In genomic region chr6:28408076-28408802, GRCh38 we compare ENCODE assay signal across 22 cellular contexts. TPM values are rescaled to one million over a fixed set of nuclear protein-coding genes. Genes with fewer than 3 reads are reported as not detected.
DNase-seq lines count a peak whose midpoint lies in the region; ATAC-seq and TF ChIP-seq lines count a peak whose summit lies in the region.
"Had no signal": no experiment of that assay in that cellular context is flagged by ENCODE, and none has a peak within 500 bp of the region (broad histone marks: within the 10 kb centered on the region; RNA-seq: fewer than 3 reads in every experiment).

No MANE protein-coding gene starts in this region.

- H3K27me3 ChIP-seq in thyroid gland, result no peaks in the 10 kb centered on the region

- H3K36me3 ChIP-seq in thyroid gland, result no peaks in the 10 kb centered on the region
- H3K36me3 ChIP-seq: suprapubic skin had no signal

- H3K27ac ChIP-seq in thyroid gland, result peak overlapping the region; percentile 43 to 76 (median 70)
- H3K27ac ChIP-seq: coronary artery, HL-60, suprapubic skin had no signal

- H3K9me3 Mint-ChIP-seq in activated naive CD4-positive, alpha-beta T cell treated with anti-CD3 and anti-CD28 coated beads for 36 hours, result no peaks in the 10 kb centered on the region
- H3K9me3 Mint-ChIP-seq in activated T-helper 2 cell treated with anti-CD3 and anti-CD28 coated beads, Interferon-gamma antibody, Interleukin-2, Interleukin-4, amounts not matched to agents 10 μg/mL and 5 μg/mL and 100 μg/mL, durations not matched to agents 14 hours and 24 hours and 36 hours, result peaks cover 4% of the 10 kb centered on the region
- peaks cover 6% of the 10 kb centered on the region for H3K9me3 Mint-ChIP-seq in activated CD8-positive, alpha-beta memory T cell treated with anti-CD3 and anti-CD28 coated beads, Interleukin-2, amount 10 ng/mL, durations not matched to agents 7 days and 5 days (ENCODE audit: low read depth)
- H3K9me3 Mint-ChIP-seq: activated naive CD4-positive, alpha-beta T cell treated with anti-CD3 and anti-CD28 coated beads, Interleukin-2, amount 50 U/mL, for 24 hours had no signal

- no peak for TF ChIP-seq POLR2A in thyroid gland (IDR thresholded peaks at IDR 0.05)

- peaks cover 0 to 15% of the 10 kb centered on the region in 2 donors for H3K4me1 ChIP-seq in thyroid gland
- H3K4me1 ChIP-seq: suprapubic skin had no signal

- no peak overlapping the region for H3K4me3 ChIP-seq in thyroid gland (replicated peaks in 1 of 3)
- H3K4me3 ChIP-seq: coronary artery, suprapubic skin had no signal

- H3K9me3 ChIP-seq in thyroid gland, result no peaks in the 10 kb centered on the region
- H3K9me3 ChIP-seq: suprapubic skin had no signal

- H3K27ac Mint-ChIP-seq in activated naive CD4-positive, alpha-beta T cell treated with anti-CD3 and anti-CD28 coated beads for 36 hours, result no peak overlapping the region
- peak overlapping the region; percentile 67 for H3K27ac Mint-ChIP-seq in activated T-helper 2 cell treated with anti-CD3 and anti-CD28 coated beads, Interferon-gamma antibody, Interleukin-2, Interleukin-4, amounts not matched to agents 10 μg/mL and 5 μg/mL and 100 μg/mL, durations not matched to agents 14 hours and 24 hours and 36 hours
- no peak overlapping the region for H3K27ac Mint-ChIP-seq in activated CD8-positive, alpha-beta memory T cell treated with anti-CD3 and anti-CD28 coated beads, Interleukin-2, amount 10 ng/mL, durations not matched to agents 7 days and 5 days
- H3K27ac Mint-ChIP-seq: activated naive CD4-positive, alpha-beta T cell treated with anti-CD3 and anti-CD28 coated beads, Interleukin-2, amount 50 U/mL, for 24 hours; brain; immature natural killer cell had no signal

- ATAC-seq in activated CD8-positive, alpha-beta memory T cell treated with anti-CD3 and anti-CD28 coated beads, Interleukin-2, amount 10 ng/mL, durations not matched to agents 7 days and 5 days, result no peak

- H3K4me3 Mint-ChIP-seq in activated naive CD4-positive, alpha-beta T cell treated with anti-CD3 and anti-CD28 coated beads for 36 hours, result no peak overlapping the region
- no peak overlapping the region for H3K4me3 Mint-ChIP-seq in activated T-helper 2 cell treated with anti-CD3 and anti-CD28 coated beads, Interferon-gamma antibody, Interleukin-2, Interleukin-4, amounts not matched to agents 10 μg/mL and 5 μg/mL and 100 μg/mL, durations not matched to agents 14 hours and 24 hours and 36 hours (ENCODE audit: low read depth)
- H3K4me3 Mint-ChIP-seq in activated CD8-positive, alpha-beta memory T cell treated with anti-CD3 and anti-CD28 coated beads, Interleukin-2, amount 10 ng/mL, durations not matched to agents 7 days and 5 days, result no peak overlapping the region
- H3K4me3 Mint-ChIP-seq: activated naive CD4-positive, alpha-beta T cell treated with anti-CD3 and anti-CD28 coated beads, Interleukin-2, amount 50 U/mL, for 24 hours; brain; immature natural killer cell had no signal

- peaks cover 20% of the 10 kb centered on the region for H3K4me1 Mint-ChIP-seq in activated naive CD4-positive, alpha-beta T cell treated with anti-CD3 and anti-CD28 coated beads for 36 hours (ENCODE audit: low read depth)
- peaks cover 21% of the 10 kb centered on the region for H3K4me1 Mint-ChIP-seq in activated T-helper 2 cell treated with anti-CD3 and anti-CD28 coated beads, Interferon-gamma antibody, Interleukin-2, Interleukin-4, amounts not matched to agents 10 μg/mL and 5 μg/mL and 100 μg/mL, durations not matched to agents 14 hours and 24 hours and 36 hours (ENCODE audit: low read depth)
- peaks cover 28% of the 10 kb centered on the region for H3K4me1 Mint-ChIP-seq in activated CD8-positive, alpha-beta memory T cell treated with anti-CD3 and anti-CD28 coated beads, Interleukin-2, amount 10 ng/mL, durations not matched to agents 7 days and 5 days
- H3K4me1 Mint-ChIP-seq: activated naive CD4-positive, alpha-beta T cell treated with anti-CD3 and anti-CD28 coated beads, Interleukin-2, amount 50 U/mL, for 24 hours; brain; immature natural killer cell had no signal

- TF ChIP-seq CTCF in thyroid gland (IDR thresholded peaks at IDR 0.05), result no peak

- 61 to 64% methylated on average over 5 of the region's 5 CpGs for WGBS in thyroid gland, 2 donors

- intact Hi-C loops in activated naive CD4-positive, alpha-beta T cell treated with anti-CD3 and anti-CD28 coated beads for 36 hours (cut with micrococcal nuclease), result loop anchor here (1.0 kb wide), 1 partner anchor 18 kb away; no protein-coding TSS in a partner anchor
- intact Hi-C loops in activated T-helper 2 cell treated with anti-CD3 and anti-CD28 coated beads, Interferon-gamma antibody, Interleukin-2, Interleukin-4, amounts not matched to agents 10 μg/mL and 5 μg/mL and 100 μg/mL, durations not matched to agents 14 hours and 24 hours and 36 hours (cut with micrococcal nuclease), result no loop called here
- intact Hi-C loops in thyroid gland (cut with DNase I), result no loop called here

- peak; percentile 29 for DNase-seq in activated naive CD4-positive, alpha-beta T cell treated with anti-CD3 and anti-CD28 coated beads for 36 hours
- no peak for DNase-seq in activated naive CD4-positive, alpha-beta T cell (lab: John Stamatoyannopoulos, UW)
- no peak for DNase-seq in activated T-helper 2 cell treated with anti-CD3 and anti-CD28 coated beads, Interferon-gamma antibody, Interleukin-2, Interleukin-4, amounts not matched to agents 10 μg/mL and 5 μg/mL and 100 μg/mL, durations not matched to agents 14 hours and 24 hours and 36 hours (ENCODE audit: low spot score)
- peak; percentile 17 for DNase-seq in fibroblast of peridontal ligament (ENCODE audit: extremely low read depth)
- DNase-seq in thyroid gland, result no peak
- no peak for DNase-seq in activated CD8-positive, alpha-beta memory T cell treated with anti-CD3 and anti-CD28 coated beads, Interleukin-2, amount 10 ng/mL, durations not matched to agents 7 days and 5 days
- DNase-seq in NCI-H2081 (lab: John Stamatoyannopoulos, UW), result no peak
- no peak for DNase-seq in COR-L47 (lab: John Stamatoyannopoulos, UW)
- DNase-seq: activated CD4-positive, CD25-positive, alpha-beta regulatory T cell; activated CD8-positive, alpha-beta memory T cell treated with anti-CD3 and anti-CD28 coated beads, Interleukin-2, amount 50 U/mL, for 48 hours; C1 segment of cervical spinal cord; immature natural killer cell; NCI-H1694 treated with DMSO at 0.1 percent for 48 hours; NCI-H748 treated with DMSO at 0.1 percent for 48 hours; nucleus accumbens; retina; T1000 had no signal

- H3K27me3 Mint-ChIP-seq in activated naive CD4-positive, alpha-beta T cell treated with anti-CD3 and anti-CD28 coated beads for 36 hours (ENCODE audit: low read depth), result peaks cover 44% of the 10 kb centered on the region
- H3K27me3 Mint-ChIP-seq in activated T-helper 2 cell treated with anti-CD3 and anti-CD28 coated beads, Interferon-gamma antibody, Interleukin-2, Interleukin-4, amounts not matched to agents 10 μg/mL and 5 μg/mL and 100 μg/mL, durations not matched to agents 14 hours and 24 hours and 36 hours (ENCODE audit: low read depth), result peaks cover 29% of the 10 kb centered on the region
- peaks cover 42% of the 10 kb centered on the region for H3K27me3 Mint-ChIP-seq in activated CD8-positive, alpha-beta memory T cell treated with anti-CD3 and anti-CD28 coated beads, Interleukin-2, amount 10 ng/mL, durations not matched to agents 7 days and 5 days

- H3K36me3 Mint-ChIP-seq in activated naive CD4-positive, alpha-beta T cell treated with anti-CD3 and anti-CD28 coated beads for 36 hours (ENCODE audit: low read depth), result peaks cover 1% of the 10 kb centered on the region
- H3K36me3 Mint-ChIP-seq in activated T-helper 2 cell treated with anti-CD3 and anti-CD28 coated beads, Interferon-gamma antibody, Interleukin-2, Interleukin-4, amounts not matched to agents 10 μg/mL and 5 μg/mL and 100 μg/mL, durations not matched to agents 14 hours and 24 hours and 36 hours (ENCODE audit: low read depth), result no peaks in the 10 kb centered on the region
- H3K36me3 Mint-ChIP-seq in activated CD8-positive, alpha-beta memory T cell treated with anti-CD3 and anti-CD28 coated beads, Interleukin-2, amount 10 ng/mL, durations not matched to agents 7 days and 5 days, result peaks cover 11% of the 10 kb centered on the region
- H3K36me3 Mint-ChIP-seq: immature natural killer cell had no signal

- CTCF ChIA-PET in activated naive CD4-positive, alpha-beta T cell treated with anti-CD3 and anti-CD28 coated beads for 36 hours (lab: Charles Lee), result no interaction called here
- CTCF ChIA-PET in activated CD8-positive, alpha-beta memory T cell treated with anti-CD3 and anti-CD28 coated beads, Interleukin-2, amount 10 ng/mL, durations not matched to agents 7 days and 5 days (lab: Charles Lee), result interaction anchor here (1.1 kb wide), 1 partner anchor 52 kb away, joined by 3 read pairs; no protein-coding TSS in a partner anchor

RNA-seq across cellular contexts. Expression of gene ZSCAN12, which starts 8.7 kb away (rescaled TPM):
- 1 to 10 TPM; 4.4 to 4.7 TPM for total RNA-seq in activated naive CD4-positive, alpha-beta T cell treated with anti-CD3 and anti-CD28 coated beads for 36 hours
- 5.3 and 5.7 TPM in 2 replicates for total RNA-seq in activated T-helper 2 cell treated with anti-CD3 and anti-CD28 coated beads, Interferon-gamma antibody, Interleukin-2, Interleukin-4, amounts not matched to agents 10 μg/mL and 5 μg/mL and 100 μg/mL, durations not matched to agents 14 hours and 24 hours and 36 hours
- 10 to 100 TPM in 2 of 4 donors, 1 to 10 TPM in 2; 8.1 to 13.3 (median 9.5) TPM for total RNA-seq in thyroid gland
- 1 to 10 TPM; 7.1 to 7.9 TPM for total RNA-seq in activated CD8-positive, alpha-beta memory T cell treated with anti-CD3 and anti-CD28 coated beads, Interleukin-2, amount 10 ng/mL, durations not matched to agents 7 days and 5 days

RNA-seq across cellular contexts. Expression of gene ZSCAN23, which starts 35.1 kb away (rescaled TPM):
- 1 to 10 TPM; 1.7 to 2.0 TPM for total RNA-seq in activated naive CD4-positive, alpha-beta T cell treated with anti-CD3 and anti-CD28 coated beads for 36 hours
- total RNA-seq in activated T-helper 2 cell treated with anti-CD3 and anti-CD28 coated beads, Interferon-gamma antibody, Interleukin-2, Interleukin-4, amounts not matched to agents 10 μg/mL and 5 μg/mL and 100 μg/mL, durations not matched to agents 14 hours and 24 hours and 36 hours, result 0.48 and 0.50 TPM in 2 replicates
- total RNA-seq in thyroid gland, result 1 to 10 TPM; 4.1 to 8.2 (median 6.6) TPM
- total RNA-seq in activated CD8-positive, alpha-beta memory T cell treated with anti-CD3 and anti-CD28 coated beads, Interleukin-2, amount 10 ng/mL, durations not matched to agents 7 days and 5 days, result under 1 TPM; 0.44 to 0.56 TPM

RNA-seq across cellular contexts. Expression of gene ZKSCAN3, which starts 58.5 kb away (rescaled TPM):
- total RNA-seq in activated naive CD4-positive, alpha-beta T cell treated with anti-CD3 and anti-CD28 coated beads for 36 hours, result 1 to 10 TPM; 1.3 TPM
- 3.5 TPM in 2 replicates for total RNA-seq in activated T-helper 2 cell treated with anti-CD3 and anti-CD28 coated beads, Interferon-gamma antibody, Interleukin-2, Interleukin-4, amounts not matched to agents 10 μg/mL and 5 μg/mL and 100 μg/mL, durations not matched to agents 14 hours and 24 hours and 36 hours
- total RNA-seq in thyroid gland, result 10 to 100 TPM in 1 of 4 donors, 1 to 10 TPM in 3; 7.0 to 10.5 (median 8.6) TPM
- 1 to 10 TPM; 4.1 to 5.5 TPM for total RNA-seq in activated CD8-positive, alpha-beta memory T cell treated with anti-CD3 and anti-CD28 coated beads, Interleukin-2, amount 10 ng/mL, durations not matched to agents 7 days and 5 days

Comparison
In these comparisons a context has a peak if more than half of its experiments do, and no peak if none do; other contexts are left out.
1. DNase-seq: peak in activated naive CD4-positive, alpha-beta T cell treated with anti-CD3 and anti-CD28 coated beads for 36 hours (single experiment) and fibroblast of peridontal ligament (single experiment); none in activated naive CD4-positive, alpha-beta T cell (0 of 4), activated T-helper 2 cell treated with anti-CD3 and anti-CD28 coated beads, Interferon-gamma antibody, Interleukin-2, Interleukin-4, amounts not matched to agents 10 μg/mL and 5 μg/mL and 100 μg/mL, durations not matched to agents 14 hours and 24 hours and 36 hours (single experiment), thyroid gland (0 of 2), activated CD8-positive, alpha-beta memory T cell treated with anti-CD3 and anti-CD28 coated beads, Interleukin-2, amount 10 ng/mL, durations not matched to agents 7 days and 5 days (single experiment), NCI-H2081 (0 of 2) and COR-L47 (single experiment).